Comparison of ENCODE assay signal across 1 cellular context in genomic region chr2:105125428-105125827, GRCh38.
TF ChIP-seq lines count a peak whose summit lies in the region.

No MANE protein-coding gene starts in this region.

TF ChIP-seq in K562, 482 proteins besides CTCF, POLR2A, EP300 and RAD21 (continued from another document):
- TF ChIP-seq ZNF324 (CRISPR knock-in tag; IDR thresholded peaks at IDR 0.05) = no peak
